Comparison of ENCODE assay signal across 15 cellular contexts in genomic region chr2:179595284-179595683, GRCh38.
DNase-seq lines count a peak whose midpoint lies in the region; FAIRE-seq and TF ChIP-seq lines count a peak whose summit lies in the region.
"Had no signal": no experiment of that assay in that cellular context is flagged by ENCODE, and none has a peak within 500 bp of the region (broad histone marks: within the 10 kb centered on the region; RNA-seq: fewer than 3 reads in every experiment).

No MANE protein-coding gene starts in this region.

- TF ChIP-seq CTCF in Caco-2 (IDR thresholded peaks at IDR 0.05; ENCODE audit: insufficient read depth in 1 of 2, low read depth in 1 of 2, low read length in 1 of 2, severe bottlenecking in 1 of 2, unreplicated experiment in 1 of 2) (peak in 1 of 2 experiments; percentile 10), H9 (conservative IDR thresholded peaks at IDR 0.05) (peak; percentile 54), kidney (IDR thresholded peaks at IDR 0.05; ENCODE audit: borderline replicate concordance, extremely low read depth, insufficient read depth) (peak; percentile 8)

- no peak overlapping the region for H2AFZ ChIP-seq in H9 (ENCODE audit: low read length)

- no peak overlapping the region for H2BK5ac ChIP-seq in H9 (ENCODE audit: insufficient read length, low read length)

- no peaks in the 10 kb centered on the region for H3K27me3 ChIP-seq in Caco-2 (replicated peaks; ENCODE audit: control insufficient read depth, insufficient read depth, low read length)
- H3K27me3 ChIP-seq in H9 (ENCODE audit: insufficient read depth, low read length), result no peaks in the 10 kb centered on the region
- no peaks in the 10 kb centered on the region for H3K27me3 ChIP-seq in SJCRH30
- H3K27me3 ChIP-seq: colonic mucosa had no signal

- no peak overlapping the region for H2BK12ac ChIP-seq in H9 (ENCODE audit: insufficient read length, low read depth, low read length)

- no peak overlapping the region for H2AK5ac ChIP-seq in H9 (ENCODE audit: insufficient read length, low read length)

- no peak overlapping the region for H3K4ac ChIP-seq in H9 (ENCODE audit: low read depth, low read length)

- no peak overlapping the region for H3K14ac ChIP-seq in H9 (ENCODE audit: insufficient read depth, low read length)

- H3K36me3 ChIP-seq in Caco-2 (ENCODE audit: control insufficient read depth, insufficient read depth, low read length) (no peaks in the 10 kb centered on the region), SJCRH30 (no peaks in the 10 kb centered on the region), kidney (ENCODE audit: control insufficient read depth in 1 of 2, insufficient read depth in 2 of 2, low read length in 2 of 2) (no peaks in the 10 kb centered on the region)
- H3K36me3 ChIP-seq: colonic mucosa had no signal

- CTCF ChIA-PET in Caco-2 (lab: Charles Lee), result interaction anchor here (1.2 kb wide), 1 partner anchor 149 kb away, joined by 7 read pairs; no protein-coding TSS in a partner anchor

- H3K27me3 Mint-ChIP-seq in Caco-2 (ENCODE audit: insufficient read depth, unreplicated experiment), result no peaks in the 10 kb centered on the region
- no peaks in the 10 kb centered on the region for H3K27me3 Mint-ChIP-seq in H9 (ENCODE audit: low read depth)
- H3K27me3 Mint-ChIP-seq: activated CD4-positive, alpha-beta T cell treated with anti-CD3 and anti-CD28 coated beads, Interleukin-2, amount 10 ng/mL, durations not matched to agents 7 days and 5 days had no signal

- H3K36me3 Mint-ChIP-seq in Caco-2 (ENCODE audit: insufficient read depth, unreplicated experiment) (no peaks in the 10 kb centered on the region), H9 (ENCODE audit: insufficient read depth in 1 of 3, low read depth in 3 of 3) (no peaks in the 10 kb centered on the region)

- H4K91ac ChIP-seq in H9 (ENCODE audit: insufficient read length, low read depth, low read length), result no peak overlapping the region

- no peaks in the 10 kb centered on the region for H3K4me1 Mint-ChIP-seq in Caco-2 (ENCODE audit: low read depth, unreplicated experiment)
- peaks cover 6 to 13% of the 10 kb centered on the region in 2 experiments for H3K4me1 Mint-ChIP-seq in H9
- H3K4me1 Mint-ChIP-seq: activated CD4-positive, alpha-beta T cell treated with anti-CD3 and anti-CD28 coated beads, Interleukin-2, amount 10 ng/mL, durations not matched to agents 7 days and 5 days; activated T-helper 17 cell treated with anti-CD3 and anti-CD28 coated beads, Interleukin-2, amount 50 U/mL, for 72 hours; B cell had no signal

- no peaks in the 10 kb centered on the region for H3K79me1 ChIP-seq in H9 (ENCODE audit: insufficient read depth, low read depth, low read length, poor library complexity, severe bottlenecking)

- no peak overlapping the region for H3K9ac ChIP-seq in H9 (ENCODE audit: extremely low read depth, insufficient read length, low read length)
- H3K9ac ChIP-seq in kidney (ENCODE audit: low read length in 2 of 2), result no peak overlapping the region

- FAIRE-seq in kidney (lab: Jason Lieb, UNC), result no peak

- no peak overlapping the region for H4K5ac ChIP-seq in H9 (ENCODE audit: insufficient read length, low read depth, low read length)

- H3K4me1 ChIP-seq in Caco-2 (no peaks in the 10 kb centered on the region), H9 (ENCODE audit: insufficient read depth, low read length) (no peaks in the 10 kb centered on the region), SJCRH30 (peaks cover 11% of the 10 kb centered on the region), kidney (ENCODE audit: control insufficient read depth in 1 of 2, insufficient read depth in 1 of 2, low read depth in 1 of 2, low read length in 2 of 2) (no peaks in the 10 kb centered on the region)
- H3K4me1 ChIP-seq: colonic mucosa had no signal

- H2BK120ac ChIP-seq in H9 (ENCODE audit: low read depth, low read length, poor library complexity, severe bottlenecking), result no peak overlapping the region

- DNase-seq in Caco-2 (peak; percentile 28 to 44), H9 (peak; percentile 60), SJCRH30 (peak; percentile 24 to 34), kidney (no peak), NCI-H2196 (lab: John Stamatoyannopoulos, UW; ENCODE audit: unreplicated experiment) (no peak), NCI-H1417 (lab: John Stamatoyannopoulos, UW) (no peak), pons (ENCODE audit: low spot score) (no peak), NCI-H187 (lab: John Stamatoyannopoulos, UW) (no peak)
- DNase-seq: activated CD4-positive, alpha-beta T cell treated with anti-CD3 and anti-CD28 coated beads, Interleukin-2, amount 10 ng/mL, durations not matched to agents 7 days and 5 days; colonic mucosa; NCI-H2081 treated with DMSO at 0.1 percent for 48 hours; T-helper 2 cell had no signal

- H3K9me3 Mint-ChIP-seq in Caco-2 (ENCODE audit: unreplicated experiment), result peaks cover 7% of the 10 kb centered on the region
- no peaks in the 10 kb centered on the region for H3K9me3 Mint-ChIP-seq in H9
- H3K9me3 Mint-ChIP-seq: activated CD4-positive, alpha-beta T cell treated with anti-CD3 and anti-CD28 coated beads, Interleukin-2, amount 10 ng/mL, durations not matched to agents 7 days and 5 days; activated T-helper 17 cell treated with anti-CD3 and anti-CD28 coated beads, Interleukin-2, amount 50 U/mL, for 72 hours had no signal

- H3T11ph ChIP-seq in H9 (ENCODE audit: low read length), result peak overlapping the region; percentile 36

- no peak overlapping the region for H2BK15ac ChIP-seq in H9 (ENCODE audit: low read depth, low read length)

- no peak overlapping the region for H4K8ac ChIP-seq in H9 (replicated peaks; ENCODE audit: insufficient read length, low read depth, low read length)

- intact Hi-C loops in Caco-2 (cut with micrococcal nuclease; ENCODE audit: unreplicated experiment) (loop anchor here (1.0 to 5.0 kb wide), 3 partner anchors 74 to 173 kb away; no protein-coding TSS in a partner anchor), kidney (cut with DNase I) (no loop called here)

- no peaks in the 10 kb centered on the region for H3K23me2 ChIP-seq in H9 (ENCODE audit: insufficient read length, low read depth, low read length, poor library complexity, severe bottlenecking)

- no peak overlapping the region for H2BK20ac ChIP-seq in H9 (ENCODE audit: low read depth, low read length, poor library complexity, severe bottlenecking)

- BruUV-seq in Caco-2 (replicated peaks; lab: Mats Ljungman, UMichigan), result no TSS peak

- no peak overlapping the region for H3K4me3 Mint-ChIP-seq in Caco-2 (ENCODE audit: unreplicated experiment)
- no peak overlapping the region for H3K4me3 Mint-ChIP-seq in H9
- H3K4me3 Mint-ChIP-seq: activated CD4-positive, alpha-beta T cell treated with anti-CD3 and anti-CD28 coated beads, Interleukin-2, amount 10 ng/mL, durations not matched to agents 7 days and 5 days; activated T-helper 17 cell treated with anti-CD3 and anti-CD28 coated beads, Interleukin-2, amount 50 U/mL, for 72 hours; B cell had no signal

- H3K23ac ChIP-seq in H9 (ENCODE audit: insufficient read length, low read depth, low read length), result no peak overlapping the region

- H3K27ac Mint-ChIP-seq in Caco-2 (ENCODE audit: unreplicated experiment), result no peak overlapping the region
- H3K27ac Mint-ChIP-seq in H9, result no peak overlapping the region
- H3K27ac Mint-ChIP-seq: activated CD4-positive, alpha-beta T cell treated with anti-CD3 and anti-CD28 coated beads, Interleukin-2, amount 10 ng/mL, durations not matched to agents 7 days and 5 days; activated T-helper 17 cell treated with anti-CD3 and anti-CD28 coated beads, Interleukin-2, amount 50 U/mL, for 72 hours; B cell had no signal

- H3K4me3 ChIP-seq in Caco-2 (ENCODE audit: low read depth, low read length) (no peak overlapping the region), SJCRH30 (no peak overlapping the region), kidney (ENCODE audit: low read length in 2 of 2) (no peak overlapping the region)
- H3K4me3 ChIP-seq: colonic mucosa, PC-9 had no signal

- no peaks in the 10 kb centered on the region for H4K20me1 ChIP-seq in H9 (ENCODE audit: control insufficient read depth, insufficient read depth, insufficient read length)

- H3K56ac ChIP-seq in H9 (ENCODE audit: insufficient read length, low read depth, low read length), result no peak overlapping the region

- H3K9me3 ChIP-seq in Caco-2 (0 out of 2 replicates have a peak, but pooled peaks cover 3% of the 10 kb centered on the region), H9 (ENCODE audit: control insufficient read depth, low read depth, low read length) (no peaks in the 10 kb centered on the region), SJCRH30 (replicated peaks) (no peaks in the 10 kb centered on the region), kidney (ENCODE audit: control insufficient read depth in 1 of 2, low read length in 2 of 2) (no peaks in the 10 kb centered on the region)
- H3K9me3 ChIP-seq: colonic mucosa had no signal

- H3K27ac ChIP-seq in H9 (ENCODE audit: insufficient read length, low read depth, low read length) (no peak overlapping the region), SJCRH30 (no peak overlapping the region), kidney (ENCODE audit: low read depth in 2 of 2, low read length in 2 of 2) (no peak overlapping the region)
- H3K27ac ChIP-seq: colonic mucosa, PC-9 had no signal

- no peak overlapping the region for H3K18ac ChIP-seq in H9 (ENCODE audit: insufficient read length, low read depth, low read length)

- no peak overlapping the region for H3K4me2 ChIP-seq in H9 (ENCODE audit: insufficient read depth, insufficient read length, low read length)

- H3K79me2 ChIP-seq in H9 (ENCODE audit: insufficient read depth, low read length), result no peaks in the 10 kb centered on the region

- POLR2A ChIA-PET in Caco-2 (lab: Charles Lee), result no interaction called here

Comparison
In these comparisons a context has a peak if more than half of its experiments do, and no peak if none do; other contexts are left out.
1. DNase-seq: peak in Caco-2 (2 of 2), H9 (single experiment) and SJCRH30 (2 of 2); none in kidney (single experiment), NCI-H2196 (single experiment), NCI-H1417 (0 of 3), pons (single experiment) and NCI-H187 (0 of 2).